7 cellular contexts compared by ENCODE assay signal in the genomic region with DNA sequence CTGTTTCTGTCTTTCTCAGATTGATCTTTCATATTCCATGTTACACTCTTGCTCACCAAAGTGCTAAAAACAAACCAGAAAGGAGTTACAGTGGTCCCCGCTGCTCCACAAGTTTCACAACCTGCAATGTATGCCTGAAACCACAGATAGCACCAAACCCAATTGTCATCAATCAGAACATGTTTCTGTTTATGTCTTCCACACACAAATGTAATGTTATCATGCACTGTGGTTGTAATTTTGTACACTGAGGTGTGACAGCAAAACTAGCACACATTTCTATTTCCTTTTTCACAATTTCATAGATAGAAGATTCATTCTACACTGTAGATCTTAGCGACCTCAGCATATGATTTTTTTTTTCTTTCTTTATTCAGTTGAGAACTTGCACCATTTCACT.
"Had no signal": no experiment of that assay in that cellular context is flagged by ENCODE, and none has a peak within 500 bp of the region (broad histone marks: within the 10 kb centered on the region; RNA-seq: fewer than 3 reads in every experiment).

No MANE protein-coding gene starts in this region.

- H3K27ac ChIP-seq: GM23248 had no signal

- H3K4me3 ChIP-seq: GM23248 had no signal

- H3K9ac ChIP-seq: GM23248 had no signal

- FAIRE-seq: H54, HTR-8/SVneo had no signal

- H3K4me3 Mint-ChIP-seq: H9 had no signal

- H3K27ac Mint-ChIP-seq: H9 had no signal

- H2AFZ ChIP-seq: GM23248 had no signal

- DNase-seq: GM23248, GOT3, H9, HCEC 1CT, IMR-90 had no signal
